1 cellular context compared by ENCODE assay signal in genomic region chr6:23584134-23584763, GRCh38.
TF ChIP-seq lines count a peak whose summit lies in the region.

No MANE protein-coding gene starts in this region.

TF ChIP-seq in HepG2, 621 proteins besides CTCF, POLR2A, EP300 and RAD21 (continued from another document and continues in another):
- no peak for TF ChIP-seq ZNF407 (CRISPR knock-in tag; IDR thresholded peaks at IDR 0.05; ENCODE audit: not compliant biosample characterization)
- no peak for TF ChIP-seq SIN3A (IDR thresholded peaks at IDR 0.05; ENCODE audit: borderline replicate concordance, low read depth, low read length)
- TF ChIP-seq, protein P1, sequence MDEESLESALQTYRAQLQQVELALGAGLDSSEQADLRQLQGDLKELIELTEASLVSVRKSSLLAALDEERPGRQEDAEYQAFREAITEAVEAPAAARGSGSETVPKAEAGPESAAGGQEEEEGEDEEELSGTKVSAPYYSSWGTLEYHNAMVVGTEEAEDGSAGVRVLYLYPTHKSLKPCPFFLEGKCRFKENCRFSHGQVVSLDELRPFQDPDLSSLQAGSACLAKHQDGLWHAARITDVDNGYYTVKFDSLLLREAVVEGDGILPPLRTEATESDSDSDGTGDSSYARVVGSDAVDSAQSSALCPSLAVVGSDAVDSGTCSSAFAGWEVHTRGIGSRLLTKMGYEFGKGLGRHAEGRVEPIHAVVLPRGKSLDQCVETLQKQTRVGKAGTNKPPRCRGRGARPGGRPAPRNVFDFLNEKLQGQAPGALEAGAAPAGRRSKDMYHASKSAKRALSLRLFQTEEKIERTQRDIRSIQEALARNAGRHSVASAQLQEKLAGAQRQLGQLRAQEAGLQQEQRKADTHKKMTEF (CRISPR knock-in tag; IDR thresholded peaks at IDR 0.05): no peak
- TF ChIP-seq SP140L (CRISPR knock-in tag; IDR thresholded peaks at IDR 0.05; ENCODE audit: borderline replicate concordance): 0 out of 2 replicates have a peak, but pooled peaks have one; percentile 26
- TF ChIP-seq HMGA1 (CRISPR knock-in tag; conservative IDR thresholded peaks at IDR 0.05): no peak
- TF ChIP-seq, protein P2, sequence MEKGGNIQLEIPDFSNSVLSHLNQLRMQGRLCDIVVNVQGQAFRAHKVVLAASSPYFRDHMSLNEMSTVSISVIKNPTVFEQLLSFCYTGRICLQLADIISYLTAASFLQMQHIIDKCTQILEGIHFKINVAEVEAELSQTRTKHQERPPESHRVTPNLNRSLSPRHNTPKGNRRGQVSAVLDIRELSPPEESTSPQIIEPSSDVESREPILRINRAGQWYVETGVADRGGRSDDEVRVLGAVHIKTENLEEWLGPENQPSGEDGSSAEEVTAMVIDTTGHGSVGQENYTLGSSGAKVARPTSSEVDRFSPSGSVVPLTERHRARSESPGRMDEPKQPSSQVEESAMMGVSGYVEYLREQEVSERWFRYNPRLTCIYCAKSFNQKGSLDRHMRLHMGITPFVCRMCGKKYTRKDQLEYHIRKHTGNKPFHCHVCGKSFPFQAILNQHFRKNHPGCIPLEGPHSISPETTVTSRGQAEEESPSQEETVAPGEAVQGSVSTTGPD (CRISPR knock-in tag; IDR thresholded peaks at IDR 0.05): no peak
- TF ChIP-seq ZBTB7A (CRISPR knock-in tag; IDR thresholded peaks at IDR 0.05): no peak
- TF ChIP-seq SMARCE1 (IDR thresholded peaks at IDR 0.05; ENCODE audit: borderline replicate concordance): no peak
- TF ChIP-seq ZNF431 (CRISPR knock-in tag; IDR thresholded peaks at IDR 0.05; ENCODE audit: borderline replicate concordance, low read depth): no peak
- no peak for TF ChIP-seq HOXA5 (CRISPR knock-in tag; IDR thresholded peaks at IDR 0.05)
- TF ChIP-seq HOXA7 (CRISPR knock-in tag; IDR thresholded peaks at IDR 0.05): no peak
- no peak for TF ChIP-seq CENPT (CRISPR knock-in tag; IDR thresholded peaks at IDR 0.05; ENCODE audit: low read depth)
- TF ChIP-seq ISX (CRISPR knock-in tag; conservative IDR thresholded peaks at IDR 0.05): no peak
- TF ChIP-seq, protein P3, sequence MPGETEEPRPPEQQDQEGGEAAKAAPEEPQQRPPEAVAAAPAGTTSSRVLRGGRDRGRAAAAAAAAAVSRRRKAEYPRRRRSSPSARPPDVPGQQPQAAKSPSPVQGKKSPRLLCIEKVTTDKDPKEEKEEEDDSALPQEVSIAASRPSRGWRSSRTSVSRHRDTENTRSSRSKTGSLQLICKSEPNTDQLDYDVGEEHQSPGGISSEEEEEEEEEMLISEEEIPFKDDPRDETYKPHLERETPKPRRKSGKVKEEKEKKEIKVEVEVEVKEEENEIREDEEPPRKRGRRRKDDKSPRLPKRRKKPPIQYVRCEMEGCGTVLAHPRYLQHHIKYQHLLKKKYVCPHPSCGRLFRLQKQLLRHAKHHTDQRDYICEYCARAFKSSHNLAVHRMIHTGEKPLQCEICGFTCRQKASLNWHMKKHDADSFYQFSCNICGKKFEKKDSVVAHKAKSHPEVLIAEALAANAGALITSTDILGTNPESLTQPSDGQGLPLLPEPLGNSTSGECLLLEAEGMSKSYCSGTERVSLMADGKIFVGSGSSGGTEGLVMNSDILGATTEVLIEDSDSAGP (CRISPR knock-in tag; IDR thresholded peaks at IDR 0.05; ENCODE audit: borderline replicate concordance): no peak
- TF ChIP-seq SIX4 (CRISPR knock-in tag; IDR thresholded peaks at IDR 0.05): peak; percentile 90
- TF ChIP-seq SOX13 (IDR thresholded peaks at IDR 0.05): no peak
- TF ChIP-seq SOX13 (CRISPR knock-in tag; conservative IDR thresholded peaks at IDR 0.05 in 1 of 2, IDR thresholded peaks at IDR 0.05 in 1 of 2): peak in 1 of 2 experiments; percentile 45; a peak in 2 of 4 replicates
- no peak for TF ChIP-seq RARG (CRISPR knock-in tag; IDR thresholded peaks at IDR 0.05; ENCODE audit: low read depth)
- TF ChIP-seq FOXO4 (CRISPR knock-in tag; conservative IDR thresholded peaks at IDR 0.05): no peak
- TF ChIP-seq BCL6 (CRISPR knock-in tag; IDR thresholded peaks at IDR 0.05): peak; percentile 61
- no peak for TF ChIP-seq ZNF10 (CRISPR knock-in tag; IDR thresholded peaks at IDR 0.05; ENCODE audit: borderline replicate concordance, low read depth)
- TF ChIP-seq, protein P4, sequence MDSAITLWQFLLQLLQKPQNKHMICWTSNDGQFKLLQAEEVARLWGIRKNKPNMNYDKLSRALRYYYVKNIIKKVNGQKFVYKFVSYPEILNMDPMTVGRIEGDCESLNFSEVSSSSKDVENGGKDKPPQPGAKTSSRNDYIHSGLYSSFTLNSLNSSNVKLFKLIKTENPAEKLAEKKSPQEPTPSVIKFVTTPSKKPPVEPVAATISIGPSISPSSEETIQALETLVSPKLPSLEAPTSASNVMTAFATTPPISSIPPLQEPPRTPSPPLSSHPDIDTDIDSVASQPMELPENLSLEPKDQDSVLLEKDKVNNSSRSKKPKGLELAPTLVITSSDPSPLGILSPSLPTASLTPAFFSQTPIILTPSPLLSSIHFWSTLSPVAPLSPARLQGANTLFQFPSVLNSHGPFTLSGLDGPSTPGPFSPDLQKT (CRISPR knock-in tag; IDR thresholded peaks at IDR 0.05; ENCODE audit: borderline replicate concordance): no peak
- TF ChIP-seq MLLT10 (CRISPR knock-in tag; IDR thresholded peaks at IDR 0.05): no peak
- no peak for TF ChIP-seq U2AF1 (optimal IDR thresholded peaks at IDR 0.05; ENCODE audit: low read depth, low read length)
- TF ChIP-seq NR2F6 (IDR thresholded peaks at IDR 0.05): peak; percentile 62
- TF ChIP-seq NR2F6 (CRISPR knock-in tag; IDR thresholded peaks at IDR 0.05): peak; percentile 56
- TF ChIP-seq ZNF276 (CRISPR knock-in tag; IDR thresholded peaks at IDR 0.05; ENCODE audit: low read depth): no peak
- TF ChIP-seq ZBTB1 (CRISPR knock-in tag; IDR thresholded peaks at IDR 0.05; ENCODE audit: borderline replicate concordance): no peak
- no peak for TF ChIP-seq POLR2AphosphoS5 (IDR thresholded peaks at IDR 0.05; ENCODE audit: low read depth, low read length)
- TF ChIP-seq EED (CRISPR knock-in tag; IDR thresholded peaks at IDR 0.05): no peak
- TF ChIP-seq KLF13 (CRISPR knock-in tag; IDR thresholded peaks at IDR 0.05): no peak
- TF ChIP-seq, protein P5, sequence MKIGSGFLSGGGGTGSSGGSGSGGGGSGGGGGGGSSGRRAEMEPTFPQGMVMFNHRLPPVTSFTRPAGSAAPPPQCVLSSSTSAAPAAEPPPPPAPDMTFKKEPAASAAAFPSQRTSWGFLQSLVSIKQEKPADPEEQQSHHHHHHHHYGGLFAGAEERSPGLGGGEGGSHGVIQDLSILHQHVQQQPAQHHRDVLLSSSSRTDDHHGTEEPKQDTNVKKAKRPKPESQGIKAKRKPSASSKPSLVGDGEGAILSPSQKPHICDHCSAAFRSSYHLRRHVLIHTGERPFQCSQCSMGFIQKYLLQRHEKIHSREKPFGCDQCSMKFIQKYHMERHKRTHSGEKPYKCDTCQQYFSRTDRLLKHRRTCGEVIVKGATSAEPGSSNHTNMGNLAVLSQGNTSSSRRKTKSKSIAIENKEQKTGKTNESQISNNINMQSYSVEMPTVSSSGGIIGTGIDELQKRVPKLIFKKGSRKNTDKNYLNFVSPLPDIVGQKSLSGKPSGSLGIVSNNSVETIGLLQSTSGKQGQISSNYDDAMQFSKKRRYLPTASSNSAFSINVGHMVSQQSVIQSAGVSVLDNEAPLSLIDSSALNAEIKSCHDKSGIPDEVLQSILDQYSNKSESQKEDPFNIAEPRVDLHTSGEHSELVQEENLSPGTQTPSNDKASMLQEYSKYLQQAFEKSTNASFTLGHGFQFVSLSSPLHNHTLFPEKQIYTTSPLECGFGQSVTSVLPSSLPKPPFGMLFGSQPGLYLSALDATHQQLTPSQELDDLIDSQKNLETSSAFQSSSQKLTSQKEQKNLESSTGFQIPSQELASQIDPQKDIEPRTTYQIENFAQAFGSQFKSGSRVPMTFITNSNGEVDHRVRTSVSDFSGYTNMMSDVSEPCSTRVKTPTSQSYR (CRISPR knock-in tag; IDR thresholded peaks at IDR 0.05; ENCODE audit: borderline replicate concordance): no peak
- no peak for TF ChIP-seq ZNF652 (CRISPR knock-in tag; IDR thresholded peaks at IDR 0.05; ENCODE audit: borderline replicate concordance, low read depth)
- no peak for TF ChIP-seq AHR (CRISPR knock-in tag; IDR thresholded peaks at IDR 0.05)
- no peak for TF ChIP-seq ZNF484 (CRISPR knock-in tag; IDR thresholded peaks at IDR 0.05; ENCODE audit: borderline replicate concordance, low read depth)
- TF ChIP-seq TMF1 (CRISPR knock-in tag; IDR thresholded peaks at IDR 0.05; ENCODE audit: low read depth): no peak
- TF ChIP-seq BCLAF1 (IDR thresholded peaks at IDR 0.05): no peak
